ENCODE assay signal across 1 cellular context in the genomic region with DNA sequence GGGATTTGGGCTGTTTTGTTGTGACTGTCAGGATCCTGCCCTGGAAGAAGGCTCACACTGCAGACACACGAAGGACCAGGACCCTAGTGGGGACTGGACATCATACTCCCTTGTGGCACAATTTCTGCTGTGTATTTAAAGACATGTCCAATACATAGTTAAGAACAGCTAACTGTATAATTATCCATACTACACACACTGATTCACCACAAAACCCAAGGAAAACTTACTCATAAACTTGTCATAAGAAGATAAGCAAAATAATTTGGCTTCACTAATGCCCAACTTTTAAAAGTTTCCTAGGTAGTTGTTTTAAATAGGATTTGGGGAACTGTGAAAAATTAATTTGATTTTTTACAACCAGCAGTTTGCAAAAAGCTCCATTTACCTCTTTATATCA.
TF ChIP-seq lines count a peak whose summit lies in the region.

No MANE protein-coding gene starts in this region.

TF ChIP-seq in GM23338, 12 proteins besides CTCF, POLR2A, EP300 and RAD21 (continued from another document):
- TF ChIP-seq NANOG (IDR thresholded peaks at IDR 0.05; ENCODE audit: borderline replicate concordance) (no peak), JUNB (IDR thresholded peaks at IDR 0.05; ENCODE audit: unreplicated experiment) (no peak), STAT1 (IDR thresholded peaks at IDR 0.05; ENCODE audit: unreplicated experiment) (no peak), POLR2AphosphoS5 (IDR thresholded peaks at IDR 0.05; ENCODE audit: low read depth) (no peak)
